ENCODE assay signal across 8 cellular contexts in genomic region chr10:127906548-127907377, GRCh38. TPM values are rescaled to one million over a fixed set of nuclear protein-coding genes. Genes with fewer than 3 reads are reported as not detected.
DNase-seq lines count a peak whose midpoint lies in the region; ATAC-seq and TF ChIP-seq lines count a peak whose summit lies in the region.

TSS of gene PTPRE (plus strand) at chr10:127907103. CDS start at chr10:128040882, 133,779 bp downstream.

- no peaks in the 10 kb centered on the region for H4K20me1 ChIP-seq in H9 (ENCODE audit: control insufficient read depth, insufficient read depth, insufficient read length)
- H4K20me1 ChIP-seq in MM.1S (ENCODE audit: insufficient read depth, low read length), result no peaks in the 10 kb centered on the region

- no peak within 1 kb of the TSS for H3K56ac ChIP-seq in H9 (ENCODE audit: insufficient read length, low read depth, low read length)

- H3K4me1 ChIP-seq in H9 (ENCODE audit: insufficient read depth, low read length), result no peaks in the 10 kb centered on the region
- 0 out of 2 replicates have a peak, but pooled peaks cover 4% of the 10 kb centered on the region for H3K4me1 ChIP-seq in MM.1S (ENCODE audit: low read length)
- peaks cover 11% of the 10 kb centered on the region for H3K4me1 ChIP-seq in mesodermal cell (ENCODE audit: control insufficient read depth, insufficient read depth, low read length, poor library complexity, severe bottlenecking)

- POLR2A ChIA-PET in activated CD8-positive, alpha-beta T cell treated with anti-CD3 and anti-CD28 coated beads for 36 hours (lab: Charles Lee), result interaction anchor here (0.8 to 1.9 kb wide), 2 partner anchors 12 to 104 kb away, joined by 3 to 5 read pairs; no protein-coding TSS in a partner anchor

- no peaks in the 10 kb centered on the region for H3F3A ChIP-seq in MM.1S (ENCODE audit: insufficient read depth, low read length)

- H2BK15ac ChIP-seq in H9 (ENCODE audit: low read depth, low read length), result no peak within 1 kb of the TSS

- no peaks in the 10 kb centered on the region for H3K23me2 ChIP-seq in H9 (ENCODE audit: insufficient read length, low read depth, low read length, poor library complexity, severe bottlenecking)

- DNase-seq in H9 (peak; percentile 81), MM.1S (peak; percentile 71), SK-N-DZ (ENCODE audit: low spot score) (no peak)
- peak; percentile 73 for DNase-seq in activated CD8-positive, alpha-beta T cell treated with anti-CD3 and anti-CD28 coated beads for 36 hours
- DNase-seq in effector CD8-positive, alpha-beta T cell (lab: John Stamatoyannopoulos, UW), result peak; percentile 12
- DNase-seq in stimulated activated CD8-positive, alpha-beta memory T cell treated with anti-CD3 and anti-CD28 coated beads, Interleukin-12 subunit alpha, Interleukin-12 subunit beta, amount 100 ng/mL, for 4 hours (ENCODE audit: low read depth), result peak; percentile 57

- H3K4me3 Mint-ChIP-seq in H9, result peak within 1 kb of the TSS; percentile 46 to 69
- H3K4me3 Mint-ChIP-seq in activated CD8-positive, alpha-beta T cell treated with anti-CD3 and anti-CD28 coated beads for 36 hours, result no peak within 1 kb of the TSS

- no peak within 1 kb of the TSS for H2AK5ac ChIP-seq in H9 (ENCODE audit: insufficient read length, low read length)

- H3K27me3 ChIP-seq in H9 (ENCODE audit: insufficient read depth, low read length) (no peaks in the 10 kb centered on the region; the same call in 1 of the 2 replicates), MM.1S (replicated peaks; ENCODE audit: insufficient read depth, low read length) (peaks cover 7% of the 10 kb centered on the region; the same call in 1 of the 2 replicates)

- H2BK120ac ChIP-seq in H9 (ENCODE audit: low read depth, low read length, poor library complexity, severe bottlenecking), result no peak within 1 kb of the TSS

- H2BK20ac ChIP-seq in H9 (ENCODE audit: low read depth, low read length, poor library complexity, severe bottlenecking), result no peak within 1 kb of the TSS

- H3K18ac ChIP-seq in H9 (ENCODE audit: insufficient read length, low read depth, low read length), result no peak within 1 kb of the TSS

- H3K4ac ChIP-seq in H9 (ENCODE audit: low read depth, low read length), result no peak within 1 kb of the TSS

- no CpG with 5 or more reads among the region's 78 CpGs for WGBS in H9 (ENCODE audit: extremely low coverage, insufficient read length, low lambda C conversion rate)
- WGBS in mesodermal cell (ENCODE audit: insufficient coverage in 2 of 2), 2 experiments, result 9 to 11% methylated on average over 51 to 56 of the region's 78 CpGs

- no peak within 1 kb of the TSS for H2BK12ac ChIP-seq in H9 (ENCODE audit: insufficient read length, low read depth, low read length)

- no peaks in the 10 kb centered on the region for H3K79me1 ChIP-seq in H9 (ENCODE audit: insufficient read depth, low read depth, low read length, poor library complexity, severe bottlenecking)

- no peak within 1 kb of the TSS; a peak in 1 of 7 replicates for H3K27ac Mint-ChIP-seq in H9
- H3K27ac Mint-ChIP-seq in activated CD8-positive, alpha-beta T cell treated with anti-CD3 and anti-CD28 coated beads for 36 hours, result no peak within 1 kb of the TSS

- H3K79me2 ChIP-seq in H9 (ENCODE audit: insufficient read depth, low read length) (no peaks in the 10 kb centered on the region), MM.1S (ENCODE audit: low read length) (no peaks in the 10 kb centered on the region)

- CTCF ChIA-PET in activated CD8-positive, alpha-beta T cell treated with anti-CD3 and anti-CD28 coated beads for 36 hours (lab: Charles Lee), result interaction anchor here (0.6 to 8.9 kb wide), 30 partner anchors 12 to 244 kb away, joined by 3 to 188 read pairs (median 4); no protein-coding TSS in a partner anchor

- H4K8ac ChIP-seq in H9 (replicated peaks; ENCODE audit: insufficient read length, low read depth, low read length), result no peak within 1 kb of the TSS

- no peak within 1 kb of the TSS for H3K23ac ChIP-seq in H9 (ENCODE audit: insufficient read length, low read depth, low read length)

- 0 out of 2 replicates have a peak within 1 kb of the TSS, but pooled peaks have one; percentile 11 for H3K4me3 ChIP-seq in GM08714 (ENCODE audit: low read length)
- H3K4me3 ChIP-seq in MM.1S (ENCODE audit: low read length), result peak within 1 kb of the TSS; percentile 46
- H3K4me3 ChIP-seq in mesodermal cell (ENCODE audit: extremely low read depth, insufficient read depth, low read length, poor library complexity, severe bottlenecking), result peak within 1 kb of the TSS; percentile 62

- TF ChIP-seq CTCF in H9 (conservative IDR thresholded peaks at IDR 0.05) (peak; percentile 74), MM.1S (IDR thresholded peaks at IDR 0.05; ENCODE audit: low read length) (peak; percentile 50)
- TF ChIP-seq CTCF in activated CD8-positive, alpha-beta T cell treated with anti-CD3 and anti-CD28 coated beads for 36 hours (IDR thresholded peaks at IDR 0.05), result peak; percentile 86

- ATAC-seq in activated CD8-positive, alpha-beta T cell treated with anti-CD3 and anti-CD28 coated beads for 36 hours, result peak; percentile 99

- no peak within 1 kb of the TSS for H4K91ac ChIP-seq in H9 (ENCODE audit: insufficient read length, low read depth, low read length)

- no peaks in the 10 kb centered on the region for H3K36me3 ChIP-seq in MM.1S (replicated peaks; ENCODE audit: insufficient read depth, low read length)
- no peaks in the 10 kb centered on the region for H3K36me3 ChIP-seq in mesodermal cell (ENCODE audit: control insufficient read depth, insufficient read depth, low read length)

- H3K9me3 Mint-ChIP-seq in H9, result no peaks in the 10 kb centered on the region; a peak in 1 of 5 replicates
- H3K9me3 Mint-ChIP-seq in activated CD8-positive, alpha-beta T cell treated with anti-CD3 and anti-CD28 coated beads for 36 hours, result no peaks in the 10 kb centered on the region

- H3K9ac ChIP-seq in H9 (ENCODE audit: extremely low read depth, insufficient read length, low read length) (no peak within 1 kb of the TSS), MM.1S (ENCODE audit: low read length) (no peak within 1 kb of the TSS)

- peaks cover 3 to 4% of the 10 kb centered on the region in 2 experiments; a peak in 2 of 4 replicates for H3K4me1 Mint-ChIP-seq in H9
- no peaks in the 10 kb centered on the region for H3K4me1 Mint-ChIP-seq in activated CD8-positive, alpha-beta T cell treated with anti-CD3 and anti-CD28 coated beads for 36 hours (ENCODE audit: low read depth)

- no peaks in the 10 kb centered on the region for H3K9me3 ChIP-seq in H9 (ENCODE audit: control insufficient read depth, low read depth, low read length)
- no peaks in the 10 kb centered on the region for H3K9me3 ChIP-seq in MM.1S (replicated peaks; ENCODE audit: insufficient read depth, low read length)
- H3K9me3 ChIP-seq in mesodermal cell (ENCODE audit: control insufficient read depth, low read length), result no peaks in the 10 kb centered on the region

- H3K4me2 ChIP-seq in H9 (ENCODE audit: insufficient read depth, insufficient read length, low read length), result peak within 1 kb of the TSS; percentile 13
- peak within 1 kb of the TSS; percentile 69 for H3K4me2 ChIP-seq in MM.1S (ENCODE audit: low read depth, low read length)

- H3T11ph ChIP-seq in H9 (ENCODE audit: low read length), result no peak within 1 kb of the TSS

- H3K27me3 Mint-ChIP-seq in H9 (ENCODE audit: low read depth), result peaks cover 47% of the 10 kb centered on the region
- H3K27me3 Mint-ChIP-seq in activated CD8-positive, alpha-beta T cell treated with anti-CD3 and anti-CD28 coated beads for 36 hours, result peaks cover 31% of the 10 kb centered on the region

- H3K14ac ChIP-seq in H9 (ENCODE audit: insufficient read depth, low read length), result no peak within 1 kb of the TSS

- H4K5ac ChIP-seq in H9 (ENCODE audit: insufficient read length, low read depth, low read length), result no peak within 1 kb of the TSS

- H3K9me2 ChIP-seq in MM.1S (replicated peaks; ENCODE audit: insufficient read depth, low read length), result no peaks in the 10 kb centered on the region

- intact Hi-C loops in activated CD8-positive, alpha-beta T cell treated with anti-CD3 and anti-CD28 coated beads for 36 hours (cut with micrococcal nuclease), result loop anchor here (2.0 to 10.0 kb wide), 3 partner anchors 104 to 258 kb away; no protein-coding TSS in a partner anchor

- H2BK5ac ChIP-seq in H9 (ENCODE audit: insufficient read length, low read length), result no peak within 1 kb of the TSS

- H2AFZ ChIP-seq in H9 (ENCODE audit: low read length) (no peak within 1 kb of the TSS), MM.1S (ENCODE audit: low read length) (peak within 1 kb of the TSS; percentile 67; the same call in 1 of the 2 replicates)

- H3K27ac ChIP-seq in H9 (ENCODE audit: insufficient read length, low read depth, low read length) (no peak within 1 kb of the TSS), MM.1S (ENCODE audit: low read length) (no peak within 1 kb of the TSS), mesodermal cell (ENCODE audit: low read depth, low read length, severe bottlenecking) (no peak within 1 kb of the TSS)

- H3K36me3 Mint-ChIP-seq in H9 (ENCODE audit: insufficient read depth in 1 of 3, low read depth in 3 of 3), result no peaks in the 10 kb centered on the region
- H3K36me3 Mint-ChIP-seq in activated CD8-positive, alpha-beta T cell treated with anti-CD3 and anti-CD28 coated beads for 36 hours (ENCODE audit: low read depth), result no peaks in the 10 kb centered on the region

RNA-seq across cellular contexts. Expression of gene PTPRE, which starts in this region (rescaled TPM):
- total RNA-seq in H9 (2021), result 0.70 and 0.77 TPM in 2 replicates
- total RNA-seq in activated CD8-positive, alpha-beta T cell treated with anti-CD3 and anti-CD28 coated beads for 36 hours, result 10 to 100 TPM; 19.9 to 22.3 TPM
- 16.6 TPM for polyA plus RNA-seq in mesodermal cell (2013, experiment 1 of 2)
- 12.8 TPM for polyA plus RNA-seq in mesodermal cell (2013, experiment 2 of 2)
- not detected in 2 replicates for polyA plus RNA-seq in SK-N-DZ (2014; cell fraction: cytosol; rRNA removed)
- polyA plus RNA-seq in SK-N-DZ (2014; cell fraction: nucleus; rRNA removed), result not detected in 2 replicates

Comparison
In these comparisons a context has a peak if more than half of its experiments do, and no peak if none do; other contexts are left out.
1. RNA of gene PTPRE (total RNA-seq): 19.9 to 22.3 TPM in activated CD8-positive, alpha-beta T cell treated with anti-CD3 and anti-CD28 coated beads for 36 hours; 0.70 to 0.77 TPM in H9; every median in the first group is over 10 times any median in the second.
2. Peak in DNase-seq and H3K4me2 ChIP-seq in H9; RNA of the gene not detected or under 1 TPM.
3. H3K4me3 ChIP-seq: peak in every context shown above with its lines; median percentile 62 in mesodermal cell; 46 in MM.1S; 11 in GM08714.
4. Peak in every context shown above with its lines, with median percentiles within 50 percentile points of each other: CTCF ChIP-seq.